ENCODE assay signal across 31 cellular contexts in genomic region chr11:68015467-68015866, GRCh38. TPM values are rescaled to one million over a fixed set of nuclear protein-coding genes. Genes with fewer than 3 reads are reported as not detected.
"Had no signal": no experiment of that assay in that cellular context is flagged by ENCODE, and none has a peak within 500 bp of the region (broad histone marks: within the 10 kb centered on the region; RNA-seq: fewer than 3 reads in every experiment).

No MANE protein-coding gene starts in this region.

- H3K4me1 ChIP-seq: parathyroid adenoma had no signal

- H3K79me2 ChIP-seq: hepatocyte, parathyroid adenoma had no signal

- H3K4me2 ChIP-seq: hepatocyte had no signal

- H2AFZ ChIP-seq: hepatocyte, parathyroid adenoma had no signal

- H3K36me3 ChIP-seq: adrenal gland, cardiac muscle cell, colonic mucosa, right atrium auricular region, upper lobe of right lung had no signal

- H3K4me3 ChIP-seq: adrenal gland, body of pancreas, cardiac muscle cell, colonic mucosa, dorsolateral prefrontal cortex, gastroesophageal sphincter, hepatocyte, right atrium auricular region, testis, upper lobe of right lung had no signal

- ATAC-seq: body of pancreas; effector memory CD8-positive, alpha-beta T cell; gastroesophageal sphincter; left ventricle myocardium superior; naive thymus-derived CD8-positive, alpha-beta T cell had no signal

- H3K27ac ChIP-seq: cardiac muscle cell, dorsolateral prefrontal cortex, hepatocyte, parathyroid adenoma, right atrium auricular region, testis, VCaP had no signal

- DNase-seq: activated CD4-positive, alpha-beta T cell treated with anti-CD3 and anti-CD28 coated beads for 4 hours; activated CD4-positive, alpha-beta T cell treated with anti-CD3 and anti-CD28 coated beads, Interleukin-2, amount 50 U/mL, for 4 hours; activated CD8-positive, alpha-beta memory T cell treated with anti-CD3 and anti-CD28 coated beads for 24 hours; activated effector memory CD4-positive, alpha-beta T cell treated with Interleukin-2 at 50 U/mL for 16 hours; activated naive CD4-positive, alpha-beta T cell treated with Interleukin-2 at 50 U/mL for 16 hours; activated naive CD8-positive, alpha-beta T cell treated with anti-CD3 and anti-CD28 coated beads for 36 hours; adrenal gland; body of pancreas; cerebellar nuclear complex; colonic mucosa; dorsolateral prefrontal cortex; effector memory CD8-positive, alpha-beta T cell; islet precursor cell; left ventricle myocardium superior; naive thymus-derived CD8-positive, alpha-beta T cell; occipital lobe; stimulated activated CD4-positive, alpha-beta T cell treated with anti-CD3 and anti-CD28 coated beads, Interleukin-15, amount 100 ng/mL, for 24 hours; stimulated activated CD4-positive, alpha-beta T cell treated with anti-CD3 and anti-CD28 coated beads, Interleukin-2, amount 100 ng/mL, for 24 hours; stimulated activated naive CD4-positive, alpha-beta T cell; T-helper 9 cell; testis had no signal

- H3K27me3 ChIP-seq: adrenal gland, body of pancreas, cardiac muscle cell, colonic mucosa, dorsolateral prefrontal cortex, gastroesophageal sphincter, hepatocyte, right atrium auricular region, testis, upper lobe of right lung had no signal

- H3K9ac ChIP-seq: parathyroid adenoma had no signal

- H3K9me3 ChIP-seq: adrenal gland, body of pancreas, colonic mucosa, gastroesophageal sphincter, right atrium auricular region, testis, upper lobe of right lung had no signal

- H3K27ac Mint-ChIP-seq: activated naive CD8-positive, alpha-beta T cell treated with anti-CD3 and anti-CD28 coated beads for 36 hours; memory B cell; naive thymus-derived CD8-positive, alpha-beta T cell; T-helper 1 cell treated with Interleukin-12 subunit alpha and Interleukin-12 subunit beta and Interleukin-4 antibody, amounts not matched to agents 30 μg/mL and 1 μg/mL, for 36 hours had no signal

- H3K36me3 Mint-ChIP-seq: activated naive CD8-positive, alpha-beta T cell treated with anti-CD3 and anti-CD28 coated beads for 36 hours; memory B cell; naive thymus-derived CD8-positive, alpha-beta T cell had no signal

- H3K9me3 Mint-ChIP-seq: activated naive CD8-positive, alpha-beta T cell treated with anti-CD3 and anti-CD28 coated beads for 36 hours; effector memory CD8-positive, alpha-beta T cell; memory B cell; naive thymus-derived CD8-positive, alpha-beta T cell; neural crest cell; T-helper 1 cell treated with Interleukin-12 subunit alpha and Interleukin-12 subunit beta and Interleukin-4 antibody, amounts not matched to agents 30 μg/mL and 1 μg/mL, for 36 hours had no signal

RNA-seq across cellular contexts. Expression of gene ALDH3B1, which starts 5.3 kb away (rescaled TPM):
- total RNA-seq: activated naive CD8-positive, alpha-beta T cell treated with anti-CD3 and anti-CD28 coated beads for 36 hours had no signal
